In the genomic region with DNA sequence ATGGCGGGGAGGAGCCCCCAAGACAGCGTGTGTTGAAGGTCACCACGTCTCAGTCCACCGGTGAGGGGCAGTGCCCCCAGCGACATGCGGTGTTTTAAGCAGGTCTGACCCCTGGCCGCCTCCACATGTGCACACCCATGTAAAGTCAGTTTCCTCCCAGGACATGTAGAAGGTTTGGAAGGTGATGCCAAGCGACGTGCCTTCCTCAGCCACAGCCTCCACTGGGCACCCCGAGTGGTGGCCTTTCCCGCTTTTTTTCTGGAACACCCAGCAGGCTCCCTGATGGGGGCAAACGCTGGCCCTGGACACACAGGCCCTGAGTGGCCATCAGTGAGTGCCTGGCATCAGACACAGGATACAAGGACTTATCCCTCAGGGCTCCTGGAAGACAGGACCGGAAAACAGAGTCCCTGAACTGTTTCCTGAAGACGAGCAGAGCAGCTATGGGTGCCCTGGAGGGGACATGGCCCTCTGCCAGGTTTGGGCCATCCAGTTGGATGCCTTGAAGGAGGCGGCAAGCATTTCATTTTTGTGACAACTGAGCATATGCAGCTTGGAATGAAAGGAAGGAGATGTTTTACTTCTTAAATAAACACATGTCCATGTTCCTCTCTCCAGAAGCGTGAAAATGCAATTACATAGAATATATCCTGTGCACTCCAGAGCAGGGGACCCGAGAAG, we compare ENCODE assay signal across 20 cellular contexts.
"Had no signal": no experiment of that assay in that cellular context is flagged by ENCODE, and none has a peak within 500 bp of the region (broad histone marks: within the 10 kb centered on the region; RNA-seq: fewer than 3 reads in every experiment).

No MANE protein-coding gene starts in this region.

- H3K4me1 ChIP-seq: SJCRH30 had no signal

- H3K27me3 Mint-ChIP-seq: IgD-negative memory B cell had no signal

- ATAC-seq: K562 had no signal

- H3K4me3 ChIP-seq: K562, SJCRH30 had no signal

- H3K36me3 ChIP-seq: SJCRH30 had no signal

- DNase-seq: Kasumi-1, MM.1S, NCI-H1092 treated with DMSO at 0.1 percent for 48 hours, NCI-H1436, NCI-H187, NCI-H2029, NCI-H2081 treated with DMSO at 0.1 percent for 48 hours, NCI-H2171, NCI-H226, NCI-H446 treated with DMSO at 0.1 percent for 48 hours, NCI-H510A treated with DMSO at 0.1 percent for 48 hours, NCI-H526, NCI-H82, RPMI8226, SHP77 treated with DMSO at 0.1 percent for 48 hours, SJCRH30 had no signal

- H3K9ac ChIP-seq: KMS-11 had no signal

- H3K27ac Mint-ChIP-seq: IgD-negative memory B cell had no signal

- H3K4me3 Mint-ChIP-seq: IgD-negative memory B cell had no signal

- H3K27me3 ChIP-seq: SJCRH30 had no signal

- H3K9me3 ChIP-seq: SJCRH30 had no signal

- H3K27ac ChIP-seq: HL-60, KMS-11, SJCRH30 had no signal

- H3K36me3 Mint-ChIP-seq: IgD-negative memory B cell had no signal

- H3K4me1 Mint-ChIP-seq: IgD-negative memory B cell had no signal

- H3K4me2 ChIP-seq: KMS-11 had no signal
